In the genomic region with DNA sequence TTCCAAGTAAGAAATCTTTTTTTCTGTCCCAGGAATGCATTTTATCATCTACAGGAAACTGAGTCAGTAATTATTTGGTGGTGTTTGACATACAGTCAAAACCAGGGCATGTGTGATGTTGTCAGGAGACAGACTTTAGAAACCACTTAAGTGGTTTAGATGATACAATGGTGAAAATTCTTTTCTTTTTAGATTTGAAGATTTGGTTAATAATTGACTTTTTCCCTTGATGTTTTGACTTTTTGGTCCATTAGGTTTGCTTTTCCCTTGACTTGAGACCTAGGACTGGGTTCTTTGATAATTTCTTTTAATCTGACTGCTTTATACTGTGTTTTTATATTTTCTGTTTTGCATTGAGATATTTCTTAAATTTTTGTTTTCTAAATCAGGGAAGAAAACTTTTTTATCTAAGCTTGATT, we compare ENCODE assay signal across 16 cellular contexts.
DNase-seq lines count a peak whose midpoint lies in the region; ATAC-seq and TF ChIP-seq lines count a peak whose summit lies in the region.
"Had no signal": no experiment of that assay in that cellular context is flagged by ENCODE, and none has a peak within 500 bp of the region (broad histone marks: within the 10 kb centered on the region; RNA-seq: fewer than 3 reads in every experiment).

No MANE protein-coding gene starts in this region.

- POLR2A ChIA-PET in WTC11 (lab: Charles Lee): no interaction called here

- ATAC-seq in activated T-cell treated with anti-CD3 and anti-CD28 coated beads, Interleukin-2, amount 50 U/mL, for 72 hours (replicated peaks in 1 of 2): no peak
- no peak for ATAC-seq in WTC11
- ATAC-seq in HG02973 (IDR thresholded peaks at IDR 0.05; ENCODE audit: unreplicated experiment): no peak

- CTCF ChIA-PET in WTC11 (lab: Charles Lee): interaction anchor here (1.1 to 1.3 kb wide), 2 partner anchors 63 kb away, joined by 3 to 5 read pairs; no protein-coding TSS in a partner anchor

- no peaks in the 10 kb centered on the region for H3K27me3 Mint-ChIP-seq in activated T-cell treated with anti-CD3 and anti-CD28 coated beads, Interleukin-2, amount 50 U/mL, for 24 hours
- no peaks in the 10 kb centered on the region for H3K27me3 Mint-ChIP-seq in activated T-cell treated with anti-CD3 and anti-CD28 coated beads, Interleukin-2, amount 50 U/mL, for 72 hours (ENCODE audit: low read depth)
- H3K27me3 Mint-ChIP-seq in WTC11 (ENCODE audit: low read depth): no peaks in the 10 kb centered on the region

- H3K9me3 Mint-ChIP-seq in activated T-cell treated with anti-CD3 and anti-CD28 coated beads, Interleukin-2, amount 50 U/mL, for 24 hours: no peaks in the 10 kb centered on the region
- H3K9me3 Mint-ChIP-seq in activated T-cell treated with anti-CD3 and anti-CD28 coated beads, Interleukin-2, amount 50 U/mL, for 72 hours: no peaks in the 10 kb centered on the region
- H3K9me3 Mint-ChIP-seq in WTC11: no peaks in the 10 kb centered on the region

- DNase-seq in activated T-cell treated with anti-CD3 and anti-CD28 coated beads, Interleukin-2, amount 50 U/mL, for 24 hours: no peak
- DNase-seq in activated T-cell treated with anti-CD3 and anti-CD28 coated beads, Interleukin-2, amount 50 U/mL, for 72 hours: no peak
- peak; percentile 80 for DNase-seq in glomerular visceral epithelial cell (ENCODE audit: extremely low spot score)
- DNase-seq in WTC11 (ENCODE audit: low spot score): no peak
- no peak for DNase-seq in GDM1 (lab: John Stamatoyannopoulos, UW)
- DNase-seq: C1 segment of cervical spinal cord, DMS153, GM23248, NCI-H1417 treated with DMSO at 0.1 percent for 48 hours, NCI-H2081, NCI-H524, SJCRH30 had no signal

- no peak for TF ChIP-seq CTCF in WTC11 (IDR thresholded peaks at IDR 0.05)

- H3K36me3 Mint-ChIP-seq in activated T-cell treated with anti-CD3 and anti-CD28 coated beads, Interleukin-2, amount 50 U/mL, for 24 hours (ENCODE audit: low read depth): peaks cover 30% of the 10 kb centered on the region
- peaks cover 0 to 7% of the 10 kb centered on the region in 2 donors for H3K36me3 Mint-ChIP-seq in activated T-cell treated with anti-CD3 and anti-CD28 coated beads, Interleukin-2, amount 50 U/mL, for 72 hours (ENCODE audit: insufficient read depth in 2 of 2)
- peaks cover 3% of the 10 kb centered on the region for H3K36me3 Mint-ChIP-seq in WTC11
- H3K36me3 Mint-ChIP-seq: IgD-negative memory B cell had no signal

- peak overlapping the region; percentile 69 for H3K27ac ChIP-seq in angular gyrus (ENCODE audit: low read depth, low read length)
- H3K27ac ChIP-seq in temporal lobe (ENCODE audit: low read depth, low read length): peak overlapping the region; percentile 66
- H3K27ac ChIP-seq: GM23248, SJCRH30 had no signal

- H3K4me1 Mint-ChIP-seq in activated T-cell treated with anti-CD3 and anti-CD28 coated beads, Interleukin-2, amount 50 U/mL, for 24 hours (ENCODE audit: low read depth): peaks cover 42% of the 10 kb centered on the region
- peaks cover 31% of the 10 kb centered on the region for H3K4me1 Mint-ChIP-seq in activated T-cell treated with anti-CD3 and anti-CD28 coated beads, Interleukin-2, amount 50 U/mL, for 72 hours (ENCODE audit: low read depth)
- H3K4me1 Mint-ChIP-seq in WTC11: peaks cover 7% of the 10 kb centered on the region

- H3K4me3 Mint-ChIP-seq in activated T-cell treated with anti-CD3 and anti-CD28 coated beads, Interleukin-2, amount 50 U/mL, for 24 hours: no peak overlapping the region
- no peak overlapping the region for H3K4me3 Mint-ChIP-seq in activated T-cell treated with anti-CD3 and anti-CD28 coated beads, Interleukin-2, amount 50 U/mL, for 72 hours
- H3K4me3 Mint-ChIP-seq in WTC11: no peak overlapping the region
- H3K4me3 Mint-ChIP-seq: IgD-negative memory B cell had no signal

- peak overlapping the region; percentile 31 for H3K27ac Mint-ChIP-seq in activated T-cell treated with anti-CD3 and anti-CD28 coated beads, Interleukin-2, amount 50 U/mL, for 24 hours
- no peak overlapping the region for H3K27ac Mint-ChIP-seq in activated T-cell treated with anti-CD3 and anti-CD28 coated beads, Interleukin-2, amount 50 U/mL, for 72 hours
- no peak overlapping the region for H3K27ac Mint-ChIP-seq in WTC11
- H3K27ac Mint-ChIP-seq: IgD-negative memory B cell had no signal

TF ChIP-seq in WTC11, 78 proteins besides CTCF, POLR2A, EP300 and RAD21 (continues in another document):
- TF ChIP-seq TP53 (CRISPR knock-in tag; IDR thresholded peaks at IDR 0.05) (no peak), NR3C1 (CRISPR knock-in tag; conservative IDR thresholded peaks at IDR 0.05; ENCODE audit: low read depth) (no peak), FOXP1 (CRISPR knock-in tag; IDR thresholded peaks at IDR 0.05; ENCODE audit: borderline replicate concordance) (no peak), ZNF232 (CRISPR knock-in tag; IDR thresholded peaks at IDR 0.05) (no peak), IRF2 (CRISPR knock-in tag; IDR thresholded peaks at IDR 0.05; ENCODE audit: borderline replicate concordance, low read depth) (no peak), TEAD4 (CRISPR knock-in tag; IDR thresholded peaks at IDR 0.05) (no peak), ZBTB21 (CRISPR knock-in tag; IDR thresholded peaks at IDR 0.05; ENCODE audit: borderline replicate concordance) (no peak)
- TF ChIP-seq, protein P1, sequence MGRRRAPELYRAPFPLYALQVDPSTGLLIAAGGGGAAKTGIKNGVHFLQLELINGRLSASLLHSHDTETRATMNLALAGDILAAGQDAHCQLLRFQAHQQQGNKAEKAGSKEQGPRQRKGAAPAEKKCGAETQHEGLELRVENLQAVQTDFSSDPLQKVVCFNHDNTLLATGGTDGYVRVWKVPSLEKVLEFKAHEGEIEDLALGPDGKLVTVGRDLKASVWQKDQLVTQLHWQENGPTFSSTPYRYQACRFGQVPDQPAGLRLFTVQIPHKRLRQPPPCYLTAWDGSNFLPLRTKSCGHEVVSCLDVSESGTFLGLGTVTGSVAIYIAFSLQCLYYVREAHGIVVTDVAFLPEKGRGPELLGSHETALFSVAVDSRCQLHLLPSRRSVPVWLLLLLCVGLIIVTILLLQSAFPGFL (CRISPR knock-in tag; IDR thresholded peaks at IDR 0.05; ENCODE audit: borderline replicate concordance): no peak
- TF ChIP-seq, protein P2, sequence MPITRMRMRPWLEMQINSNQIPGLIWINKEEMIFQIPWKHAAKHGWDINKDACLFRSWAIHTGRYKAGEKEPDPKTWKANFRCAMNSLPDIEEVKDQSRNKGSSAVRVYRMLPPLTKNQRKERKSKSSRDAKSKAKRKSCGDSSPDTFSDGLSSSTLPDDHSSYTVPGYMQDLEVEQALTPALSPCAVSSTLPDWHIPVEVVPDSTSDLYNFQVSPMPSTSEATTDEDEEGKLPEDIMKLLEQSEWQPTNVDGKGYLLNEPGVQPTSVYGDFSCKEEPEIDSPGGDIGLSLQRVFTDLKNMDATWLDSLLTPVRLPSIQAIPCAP (CRISPR knock-in tag; IDR thresholded peaks at IDR 0.05): no peak
- TF ChIP-seq, protein P3, sequence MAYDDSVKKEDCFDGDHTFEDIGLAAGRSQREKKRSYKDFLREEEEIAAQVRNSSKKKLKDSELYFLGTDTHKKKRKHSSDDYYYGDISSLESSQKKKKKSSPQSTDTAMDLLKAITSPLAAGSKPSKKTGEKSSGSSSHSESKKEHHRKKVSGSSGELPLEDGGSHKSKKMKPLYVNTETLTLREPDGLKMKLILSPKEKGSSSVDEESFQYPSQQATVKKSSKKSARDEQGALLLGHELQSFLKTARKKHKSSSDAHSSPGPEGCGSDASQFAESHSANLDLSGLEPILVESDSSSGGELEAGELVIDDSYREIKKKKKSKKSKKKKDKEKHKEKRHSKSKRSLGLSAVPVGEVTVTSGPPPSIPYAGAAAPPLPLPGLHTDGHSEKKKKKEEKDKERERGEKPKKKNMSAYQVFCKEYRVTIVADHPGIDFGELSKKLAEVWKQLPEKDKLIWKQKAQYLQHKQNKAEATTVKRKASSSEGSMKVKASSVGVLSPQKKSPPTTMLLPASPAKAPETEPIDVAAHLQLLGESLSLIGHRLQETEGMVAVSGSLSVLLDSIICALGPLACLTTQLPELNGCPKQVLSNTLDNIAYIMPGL (CRISPR knock-in tag; IDR thresholded peaks at IDR 0.05): no peak
- TF ChIP-seq, protein P4, sequence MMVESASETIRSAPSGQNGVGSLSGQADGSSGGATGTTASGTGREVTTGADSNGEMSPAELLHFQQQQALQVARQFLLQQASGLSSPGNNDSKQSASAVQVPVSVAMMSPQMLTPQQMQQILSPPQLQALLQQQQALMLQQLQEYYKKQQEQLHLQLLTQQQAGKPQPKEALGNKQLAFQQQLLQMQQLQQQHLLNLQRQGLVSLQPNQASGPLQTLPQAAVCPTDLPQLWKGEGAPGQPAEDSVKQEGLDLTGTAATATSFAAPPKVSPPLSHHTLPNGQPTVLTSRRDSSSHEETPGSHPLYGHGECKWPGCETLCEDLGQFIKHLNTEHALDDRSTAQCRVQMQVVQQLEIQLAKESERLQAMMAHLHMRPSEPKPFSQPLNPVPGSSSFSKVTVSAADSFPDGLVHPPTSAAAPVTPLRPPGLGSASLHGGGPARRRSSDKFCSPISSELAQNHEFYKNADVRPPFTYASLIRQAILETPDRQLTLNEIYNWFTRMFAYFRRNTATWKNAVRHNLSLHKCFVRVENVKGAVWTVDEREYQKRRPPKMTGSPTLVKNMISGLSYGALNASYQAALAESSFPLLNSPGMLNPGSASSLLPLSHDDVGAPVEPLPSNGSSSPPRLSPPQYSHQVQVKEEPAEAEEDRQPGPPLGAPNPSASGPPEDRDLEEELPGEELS (CRISPR knock-in tag; IDR thresholded peaks at IDR 0.05): no peak
- TF ChIP-seq, protein P5, sequence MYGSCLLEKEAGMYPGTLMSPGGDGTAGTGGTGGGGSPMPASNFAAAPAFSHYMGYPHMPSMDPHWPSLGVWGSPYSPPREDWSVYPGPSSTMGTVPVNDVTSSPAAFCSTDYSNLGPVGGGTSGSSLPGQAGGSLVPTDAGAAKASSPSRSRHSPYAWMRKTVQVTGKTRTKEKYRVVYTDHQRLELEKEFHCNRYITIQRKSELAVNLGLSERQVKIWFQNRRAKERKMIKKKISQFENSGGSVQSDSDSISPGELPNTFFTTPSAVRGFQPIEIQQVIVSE (CRISPR knock-in tag; IDR thresholded peaks at IDR 0.05; ENCODE audit: borderline replicate concordance): no peak
